In genomic region chr7:140810830-140811556, GRCh38 we compare ENCODE assay signal across 8 cellular contexts.
DNase-seq lines count a peak whose midpoint lies in the region; ATAC-seq and TF ChIP-seq lines count a peak whose summit lies in the region.

No MANE protein-coding gene starts in this region.

- peak; percentile 82 for ATAC-seq in T-helper 17 cell

- TF ChIP-seq CTCF in GM12873 (IDR thresholded peaks at IDR 0.05; ENCODE audit: insufficient read depth, low read depth, low read length, missing control alignments) (peak; percentile 72), HFFc6 (IDR thresholded peaks at IDR 0.05) (peak; percentile 91), smooth muscle cell (IDR thresholded peaks at IDR 0.05; ENCODE audit: borderline replicate concordance, insufficient read depth, poor library complexity, severe bottlenecking) (peak; percentile 72)

- no peak overlapping the region for H3K4me3 ChIP-seq in smooth muscle cell

- no peaks in the 10 kb centered on the region for H3K9me3 Mint-ChIP-seq in HFFc6

- H3K4me1 ChIP-seq in smooth muscle cell (ENCODE audit: low read depth), result no peaks in the 10 kb centered on the region

- H3K36me3 Mint-ChIP-seq in HFFc6 (ENCODE audit: low read depth) (no peaks in the 10 kb centered on the region), T-helper 17 cell (ENCODE audit: low read depth) (peaks cover under 1% of the 10 kb centered on the region)

- peaks cover 6% of the 10 kb centered on the region for H3F3A ChIP-seq in smooth muscle cell (ENCODE audit: low read depth)

- H3K27me3 Mint-ChIP-seq in HFFc6 (ENCODE audit: insufficient read depth) (no peaks in the 10 kb centered on the region; the same call in 1 of the 2 replicates), T-helper 17 cell (no peaks in the 10 kb centered on the region)

- H3K27ac ChIP-seq in smooth muscle cell (ENCODE audit: low read depth), result no peak overlapping the region

- H3K27me3 ChIP-seq in smooth muscle cell (ENCODE audit: low read depth), result no peaks in the 10 kb centered on the region

- no peaks in the 10 kb centered on the region for H3K79me2 ChIP-seq in smooth muscle cell (ENCODE audit: low read depth)

- no peaks in the 10 kb centered on the region for H3K36me3 ChIP-seq in smooth muscle cell (ENCODE audit: low read depth)

- H4K20me1 ChIP-seq in smooth muscle cell (ENCODE audit: low read depth), result peaks cover 49% of the 10 kb centered on the region

- H3K4me3 Mint-ChIP-seq in HFFc6, result no peak overlapping the region
- H3K4me3 Mint-ChIP-seq in T-helper 17 cell, result no peak overlapping the region

- 49% methylated on average over 5 of the region's 5 CpGs for WGBS in smooth muscle cell (ENCODE audit: low lambda C conversion rate)

- DNase-seq in HFFc6, result peak; percentile 68
- peak; percentile 68 to 89 (median 71) for DNase-seq in NCI-H1417 (lab: John Stamatoyannopoulos, UW)
- DNase-seq in T-helper 17 cell, result peak; percentile 13 to 52 (median 14)
- DNase-seq in amygdala (lab: John Stamatoyannopoulos, UW), result peak in 47 of 56 donors; percentile 1 to 84 (median 12)
- DNase-seq in hepatic stellate cell (ENCODE audit: low spot score), result peak; percentile 21
- DNase-seq in smooth muscle cell (lab: John Stamatoyannopoulos, UW; ENCODE audit: unreplicated experiment), result no peak
- DNase-seq in GOT3 (lab: John Stamatoyannopoulos, UW), result no peak

- H3K27ac Mint-ChIP-seq in HFFc6 (no peak overlapping the region), T-helper 17 cell (no peak overlapping the region)

- H3K4me2 ChIP-seq in smooth muscle cell, result no peak overlapping the region

- H3K9me3 ChIP-seq in T-helper 17 cell (ENCODE audit: control insufficient read depth, low read length, poor library complexity, severe bottlenecking) (no peaks in the 10 kb centered on the region), smooth muscle cell (replicated peaks; ENCODE audit: low read depth) (no peaks in the 10 kb centered on the region)

- H3K9ac ChIP-seq in smooth muscle cell (ENCODE audit: low read depth), result no peak overlapping the region

- H3K4me1 Mint-ChIP-seq in HFFc6 (ENCODE audit: low read depth), result peaks cover 8% of the 10 kb centered on the region; the same call in 1 of the 2 replicates
- peaks cover 8% of the 10 kb centered on the region for H3K4me1 Mint-ChIP-seq in T-helper 17 cell

- H2AFZ ChIP-seq in smooth muscle cell (ENCODE audit: low read depth), result no peak overlapping the region

Comparison
In these comparisons a context has a peak if more than half of its experiments do, and no peak if none do; other contexts are left out.
1. DNase-seq: peak in HFFc6 (single experiment), NCI-H1417 (3 of 3), T-helper 17 cell (3 of 3), amygdala (47 of 56) and hepatic stellate cell (single experiment); none in smooth muscle cell (single experiment) and GOT3 (single experiment).
2. Peak in every context shown above with its lines, with median percentiles within 50 percentile points of each other: CTCF ChIP-seq.